In genomic region chr5:176824604-176825003, GRCh38 we compare ENCODE assay signal across 26 cellular contexts. TPM values are rescaled to one million over a fixed set of nuclear protein-coding genes. Genes with fewer than 3 reads are reported as not detected.
"Had no signal": no experiment of that assay in that cellular context is flagged by ENCODE, and none has a peak within 500 bp of the region (broad histone marks: within the 10 kb centered on the region; RNA-seq: fewer than 3 reads in every experiment).

No MANE protein-coding gene starts in this region.

- H3K4me1 Mint-ChIP-seq: endodermal cell, natural killer cell had no signal

- H3K4me3 ChIP-seq: gastrocnemius medialis, left ventricle myocardium inferior, lower lobe of right lung, pancreas, sigmoid colon, suprapubic skin, transverse colon, vagina had no signal

- H3K36me3 Mint-ChIP-seq: memory B cell; natural killer cell; stimulated activated effector memory CD8-positive, alpha-beta T cell treated with anti-CD3 and anti-CD28 coated beads, Interleukin-12 subunit alpha, Interleukin-12 subunit beta, amount 100 ng/mL, for 72 hours had no signal

- H3K27ac ChIP-seq: epithelial cell of prostate, gastrocnemius medialis, left ventricle myocardium inferior, lower lobe of right lung, neutrophil, pancreas, sigmoid colon, suprapubic skin, transverse colon, vagina had no signal

- H3K4me1 ChIP-seq: gastrocnemius medialis, left ventricle myocardium inferior, lower lobe of right lung, pancreas, sigmoid colon, transverse colon, vagina had no signal

- DNase-seq: cerebellar nuclear complex; effector CD8-positive, alpha-beta T cell; foreskin fibroblast; gastrocnemius medialis; left colon; left ventricle myocardium inferior; lower lobe of right lung; natural killer cell; pancreas; sigmoid colon; stimulated activated CD4-positive, alpha-beta T cell treated with anti-CD3 and anti-CD28 coated beads, Interleukin-2, amount 100 ng/mL, for 24 hours; stimulated activated CD4-positive, alpha-beta T cell treated with anti-CD3 and anti-CD28 coated beads, Interleukin-4, amount 100 ng/mL, for 24 hours; transverse colon had no signal

- H3K9me3 Mint-ChIP-seq: endodermal cell; natural killer cell; stimulated activated effector memory CD8-positive, alpha-beta T cell treated with anti-CD3 and anti-CD28 coated beads, Interleukin-12 subunit alpha, Interleukin-12 subunit beta, amount 100 ng/mL, for 72 hours; stimulated activated naive CD8-positive, alpha-beta T cell treated with anti-CD3 and anti-CD28 coated beads, Interleukin-15, Interleukin-2, amounts not matched to agents 100 ng/mL and 50 ng/mL, for 24 hours had no signal

- H3K27me3 ChIP-seq: pancreas, vagina had no signal

- H3K9me3 ChIP-seq: gastrocnemius medialis, left ventricle myocardium inferior, lower lobe of right lung, neutrophil, pancreas, sigmoid colon, suprapubic skin, transverse colon, vagina had no signal

- H3K4me3 Mint-ChIP-seq: endodermal cell; memory B cell; natural killer cell; stimulated activated effector memory CD8-positive, alpha-beta T cell treated with anti-CD3 and anti-CD28 coated beads, Interleukin-12 subunit alpha, Interleukin-12 subunit beta, amount 100 ng/mL, for 72 hours; stimulated activated naive CD8-positive, alpha-beta T cell treated with anti-CD3 and anti-CD28 coated beads, Interleukin-15, Interleukin-2, amounts not matched to agents 100 ng/mL and 50 ng/mL, for 24 hours had no signal

- ATAC-seq: esophagus mucosa; gastrocnemius medialis; left colon; natural killer cell; pancreas; stimulated activated effector memory CD8-positive, alpha-beta T cell treated with anti-CD3 and anti-CD28 coated beads, Interleukin-12 subunit alpha, Interleukin-12 subunit beta, amount 100 ng/mL, for 72 hours had no signal

- H3K36me3 ChIP-seq: gastrocnemius medialis, left ventricle myocardium inferior, lower lobe of right lung, neutrophil, pancreas, sigmoid colon, suprapubic skin, transverse colon, vagina had no signal

- H3K27ac Mint-ChIP-seq: endodermal cell; memory B cell; natural killer cell; progenitor cell of endocrine pancreas; stimulated activated effector memory CD8-positive, alpha-beta T cell treated with anti-CD3 and anti-CD28 coated beads, Interleukin-12 subunit alpha, Interleukin-12 subunit beta, amount 100 ng/mL, for 72 hours; stimulated activated naive CD8-positive, alpha-beta T cell treated with anti-CD3 and anti-CD28 coated beads, Interleukin-15, Interleukin-2, amounts not matched to agents 100 ng/mL and 50 ng/mL, for 24 hours had no signal

RNA-seq across cellular contexts. Expression of gene UNC5A, which starts 14.2 kb away (rescaled TPM):
- total RNA-seq: esophagus mucosa, left colon, left ventricle myocardium inferior, mononuclear cell, natural killer cell, sigmoid colon, skeletal muscle tissue, suprapubic skin, ureter, vagina had no signal
